In genomic region chr3:45225465-45226205, GRCh38 we compare ENCODE assay signal across 8 cellular contexts. TPM values are rescaled to one million over a fixed set of nuclear protein-coding genes. Genes with fewer than 3 reads are reported as not detected.
DNase-seq lines count a peak whose midpoint lies in the region; ATAC-seq and TF ChIP-seq lines count a peak whose summit lies in the region.

No MANE protein-coding gene starts in this region.

- no peak for TF ChIP-seq CTCF in BE2C (IDR thresholded peaks at IDR 0.05; ENCODE audit: low read depth, low read length)
- TF ChIP-seq CTCF in endothelial cell (IDR thresholded peaks at IDR 0.05; ENCODE audit: unreplicated experiment) = no peak
- TF ChIP-seq CTCF in vagina (IDR thresholded peaks at IDR 0.05) = no peak

- peak; percentile 39 for ATAC-seq in GM19328 (IDR thresholded peaks at IDR 0.05; ENCODE audit: unreplicated experiment)
- ATAC-seq in HG03520 (IDR thresholded peaks at IDR 0.05; ENCODE audit: unreplicated experiment) = peak; percentile 51
- ATAC-seq in naive thymus-derived CD8-positive, alpha-beta T cell = peak; percentile 65 to 69

- POLR2A ChIA-PET in naive thymus-derived CD8-positive, alpha-beta T cell (lab: Charles Lee) = no interaction called here

- H3K4me1 ChIP-seq in BE2C (no peaks in the 10 kb centered on the region), vagina (peaks cover 18% of the 10 kb centered on the region)

- H3K9me3 Mint-ChIP-seq in endothelial cell (ENCODE audit: unreplicated experiment) = no peaks in the 10 kb centered on the region
- no peaks in the 10 kb centered on the region for H3K9me3 Mint-ChIP-seq in naive thymus-derived CD8-positive, alpha-beta T cell

- peak overlapping the region; percentile 28; the same call in 1 of the 2 replicates for H3K4me3 ChIP-seq in BE2C (ENCODE audit: low read depth, low read length)
- peak overlapping the region; percentile 48 to 74 for H3K4me3 ChIP-seq in vagina

- peak; percentile 44 for DNase-seq in BE2C
- peak; percentile 36 for DNase-seq in activated CD4-positive, alpha-beta T cell treated with anti-CD3 and anti-CD28 coated beads, Interleukin-2, amount 50 U/mL, for 1 hour
- DNase-seq in endothelial cell (ENCODE audit: low spot score) = peak; percentile 47
- peak; percentile 13 to 68 (median 31) for DNase-seq in naive thymus-derived CD8-positive, alpha-beta T cell
- DNase-seq in vagina (ENCODE audit: extremely low spot score in 2 of 2) = no peak
- no peak for DNase-seq in SIG-M5 (lab: John Stamatoyannopoulos, UW)

- H3K4me1 Mint-ChIP-seq in endothelial cell (ENCODE audit: unreplicated experiment) = peaks cover 15% of the 10 kb centered on the region
- peaks cover 5 to 18% (median 10%) of the 10 kb centered on the region in 4 donors for H3K4me1 Mint-ChIP-seq in naive thymus-derived CD8-positive, alpha-beta T cell

- H3K27me3 ChIP-seq in BE2C (peaks cover 30% of the 10 kb centered on the region), vagina (no peaks in the 10 kb centered on the region)

- H3K27ac ChIP-seq in vagina = no peak overlapping the region

- peaks cover 7% of the 10 kb centered on the region for H3K27me3 Mint-ChIP-seq in endothelial cell (ENCODE audit: unreplicated experiment)
- peaks cover 57 to 87% (median 71%) of the 10 kb centered on the region in 5 donors for H3K27me3 Mint-ChIP-seq in naive thymus-derived CD8-positive, alpha-beta T cell

- TF ChIP-seq POLR2A in vagina (IDR thresholded peaks at IDR 0.05) = no peak

- no peaks in the 10 kb centered on the region for H3K9me3 ChIP-seq in BE2C
- H3K9me3 ChIP-seq in vagina = no peaks in the 10 kb centered on the region

- peaks cover 3% of the 10 kb centered on the region for H3K36me3 Mint-ChIP-seq in endothelial cell (ENCODE audit: low read depth, unreplicated experiment)
- peaks cover 0 to 2% (median 0%) of the 10 kb centered on the region in 3 donors for H3K36me3 Mint-ChIP-seq in naive thymus-derived CD8-positive, alpha-beta T cell

- no peaks in the 10 kb centered on the region for H3K36me3 ChIP-seq in BE2C
- no peaks in the 10 kb centered on the region for H3K36me3 ChIP-seq in vagina

- no peak overlapping the region for H3K4me3 Mint-ChIP-seq in endothelial cell (ENCODE audit: unreplicated experiment)
- H3K4me3 Mint-ChIP-seq in naive thymus-derived CD8-positive, alpha-beta T cell = peak overlapping the region in 1 of 10 donors; percentile 83

- H3K27ac Mint-ChIP-seq in endothelial cell (ENCODE audit: unreplicated experiment) = no peak overlapping the region
- no peak overlapping the region for H3K27ac Mint-ChIP-seq in naive thymus-derived CD8-positive, alpha-beta T cell

- intact Hi-C loops in vagina (cut with DNase I) = loop anchor here (10.0 kb wide), 2 partner anchors 279 to 429 kb away; no protein-coding TSS in a partner anchor

RNA-seq across cellular contexts. Expression of gene TMEM158, which starts 0.5 kb away (rescaled TPM):
- polyA plus RNA-seq in BE2C (2012; ENCODE audit: insufficient read depth, insufficient read length, low read depth) = not detected
- total RNA-seq in endothelial cell (ENCODE audit: unreplicated experiment) = 7.3 TPM
- under 1 TPM in 1 of 2 experiments, not detected in 1; 0.22 TPM for total RNA-seq in naive thymus-derived CD8-positive, alpha-beta T cell
- polyA plus RNA-seq in naive thymus-derived CD8-positive, alpha-beta T cell = not detected
- total RNA-seq in vagina = 1.2 TPM

Comparison
In these comparisons a context has a peak if more than half of its experiments do, and no peak if none do; other contexts are left out.
1. DNase-seq: peak in BE2C (single experiment), activated CD4-positive, alpha-beta T cell treated with anti-CD3 and anti-CD28 coated beads, Interleukin-2, amount 50 U/mL, for 1 hour (single experiment), endothelial cell (single experiment) and naive thymus-derived CD8-positive, alpha-beta T cell (10 of 10); none in vagina (0 of 2) and SIG-M5 (single experiment).
2. Peak in every context shown above with its lines, with median percentiles within 50 percentile points of each other: ATAC-seq.